In the genomic region with DNA sequence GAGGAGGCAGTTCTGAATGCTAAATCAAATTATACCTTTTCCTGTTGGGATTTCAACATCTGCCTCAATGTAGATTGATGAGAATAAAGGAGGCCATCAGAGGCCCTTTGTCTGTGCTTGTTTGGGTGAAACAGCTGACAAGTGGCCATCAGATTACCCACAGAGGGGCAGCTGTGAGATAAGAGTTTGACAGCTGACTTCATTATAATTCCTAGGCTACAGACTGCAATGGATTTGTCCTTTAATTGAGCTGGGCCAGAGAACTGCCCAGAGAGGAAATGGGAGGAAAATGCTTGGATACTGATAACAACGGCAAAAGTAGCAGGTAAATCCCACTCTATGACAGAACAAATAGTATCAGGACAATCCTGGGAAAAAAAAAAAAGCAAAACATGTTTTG, we compare ENCODE assay signal across 19 cellular contexts.
A peak's percentile ranks its signal among the peaks of the same experiment; 100 is the strongest.
DNase-seq lines count a peak whose midpoint lies in the region; ATAC-seq and TF ChIP-seq lines count a peak whose summit lies in the region.
"Had no signal": no experiment of that assay in that cellular context is flagged by ENCODE, and none has a peak within 500 bp of the region (broad histone marks: within the 10 kb centered on the region; RNA-seq: fewer than 3 reads in every experiment).

No MANE protein-coding gene starts in this region.

- H3K27ac Mint-ChIP-seq in brain = peak overlapping the region in 3 of 5 experiments; percentile 58 to 86 (median 81)
- H3K27ac Mint-ChIP-seq in stimulated activated effector memory CD8-positive, alpha-beta T cell treated with anti-CD3 and anti-CD28 coated beads, Interleukin-12 subunit alpha, Interleukin-12 subunit beta, amount 100 ng/mL, for 72 hours = no peak overlapping the region
- H3K27ac Mint-ChIP-seq: activated CD4-positive, alpha-beta T cell treated with anti-CD3 and anti-CD28 coated beads, Interleukin-2, amount 10 ng/mL, durations not matched to agents 24 days and 14 days; natural killer cell treated with Interleukin-12 subunit alpha and Interleukin-12 subunit beta and Interleukin-15 and Interleukin-18, amount 100 ng/mL, for 72 hours; T-helper 17 cell had no signal

- TF ChIP-seq CTCF in brain (conservative IDR thresholded peaks at IDR 0.05) = no peak
- TF ChIP-seq CTCF in A673 (conservative IDR thresholded peaks at IDR 0.05; ENCODE audit: low read depth, low read length) = no peak
- no peak for TF ChIP-seq CTCF in foreskin keratinocyte (conservative IDR thresholded peaks at IDR 0.05)

- H3K4me1 ChIP-seq in A673 (ENCODE audit: insufficient read depth, low read length, poor library complexity, severe bottlenecking) (no peaks in the 10 kb centered on the region), foreskin keratinocyte (no peaks in the 10 kb centered on the region)
- H3K4me1 ChIP-seq: BLaER1, heart right ventricle, left lung, right atrium auricular region, transverse colon had no signal

- H3K27me3 ChIP-seq in H7 (ENCODE audit: control insufficient read depth, insufficient read depth, low read length) (no peaks in the 10 kb centered on the region), A673 (replicated peaks; ENCODE audit: insufficient read depth, low read depth, low read length, poor library complexity) (no peaks in the 10 kb centered on the region), foreskin keratinocyte (no peaks in the 10 kb centered on the region)
- H3K27me3 ChIP-seq: BLaER1, heart right ventricle, left lung, right atrium auricular region, transverse colon had no signal

- H3K36me3 ChIP-seq in H7 (replicated peaks; ENCODE audit: control insufficient read depth, insufficient read depth, low read length) = no peaks in the 10 kb centered on the region
- H3K36me3 ChIP-seq in A673 (ENCODE audit: insufficient read depth, low read length, poor library complexity, severe bottlenecking) = no peaks in the 10 kb centered on the region
- H3K36me3 ChIP-seq: BLaER1, heart right ventricle, left lung, right atrium auricular region, transverse colon had no signal

- peaks cover 2 to 14% (median 9%) of the 10 kb centered on the region in 5 experiments for H3K9me3 Mint-ChIP-seq in brain
- H3K9me3 Mint-ChIP-seq in stimulated activated effector memory CD8-positive, alpha-beta T cell treated with anti-CD3 and anti-CD28 coated beads, Interleukin-12 subunit alpha, Interleukin-12 subunit beta, amount 100 ng/mL, for 72 hours = peaks cover 8% of the 10 kb centered on the region
- H3K9me3 Mint-ChIP-seq: activated CD4-positive, alpha-beta T cell treated with anti-CD3 and anti-CD28 coated beads, Interleukin-2, amount 10 ng/mL, durations not matched to agents 24 days and 14 days had no signal

- no peaks in the 10 kb centered on the region for H3K9me3 ChIP-seq in A673 (ENCODE audit: low read depth, low read length, poor library complexity, severe bottlenecking)
- H3K9me3 ChIP-seq: BLaER1, transverse colon had no signal

- H3K4me3 Mint-ChIP-seq in brain = peak overlapping the region in 1 of 5 experiments; percentile 10
- no peak overlapping the region for H3K4me3 Mint-ChIP-seq in stimulated activated effector memory CD8-positive, alpha-beta T cell treated with anti-CD3 and anti-CD28 coated beads, Interleukin-12 subunit alpha, Interleukin-12 subunit beta, amount 100 ng/mL, for 72 hours
- H3K4me3 Mint-ChIP-seq: activated CD4-positive, alpha-beta T cell treated with anti-CD3 and anti-CD28 coated beads, Interleukin-2, amount 10 ng/mL, durations not matched to agents 24 days and 14 days; natural killer cell treated with Interleukin-12 subunit alpha and Interleukin-12 subunit beta and Interleukin-15 and Interleukin-18, amount 100 ng/mL, for 72 hours; T-helper 17 cell had no signal

- CTCF ChIA-PET in A673 (lab: Charles Lee) = interaction anchor here (0.6 kb wide), 1 partner anchor 1140 kb away, joined by 6 read pairs; no protein-coding TSS in a partner anchor

- no peak for ATAC-seq in foreskin keratinocyte
- no peak for ATAC-seq in stimulated activated effector memory CD8-positive, alpha-beta T cell treated with anti-CD3 and anti-CD28 coated beads, Interleukin-12 subunit alpha, Interleukin-12 subunit beta, amount 100 ng/mL, for 72 hours
- ATAC-seq: GM12878; heart right ventricle; left lung; natural killer cell treated with Interleukin-12 subunit alpha and Interleukin-12 subunit beta and Interleukin-15 and Interleukin-18, amount 100 ng/mL, for 72 hours; T-helper 17 cell had no signal

- peak; percentile 24 for DNase-seq in H7
- peak; percentile 83 for DNase-seq in NCI-H345 (lab: John Stamatoyannopoulos, UW)
- DNase-seq in midbrain (lab: John Stamatoyannopoulos, UW) = peak; percentile 32
- no peak for DNase-seq in A673 (ENCODE audit: low spot score)
- DNase-seq in foreskin keratinocyte = no peak
- no peak for DNase-seq in T-helper 2 cell
- no peak for DNase-seq in stimulated activated effector memory CD8-positive, alpha-beta T cell treated with anti-CD3 and anti-CD28 coated beads, Interleukin-12 subunit alpha, Interleukin-12 subunit beta, amount 100 ng/mL, for 72 hours (ENCODE audit: low spot score in 2 of 2)
- DNase-seq: activated CD4-positive, alpha-beta T cell treated with anti-CD3 and anti-CD28 coated beads, Interleukin-2, amount 10 ng/mL, durations not matched to agents 24 days and 14 days; activated T-cell treated with anti-CD3 and anti-CD28 coated beads, Interleukin-2, amount 50 U/mL, for 48 hours; heart right ventricle; left lung; stimulated activated CD4-positive, alpha-beta T cell treated with anti-CD3 and anti-CD28 coated beads, Interleukin-4, amount 100 ng/mL, for 24 hours; T-helper 17 cell; transverse colon had no signal

- POLR2A ChIA-PET in A673 (lab: Charles Lee; ENCODE audit: low non-redundant PET) = no interaction called here

- intact Hi-C loops in A673 (cut with micrococcal nuclease; ENCODE audit: unreplicated experiment) = no loop called here

- H3K27me3 Mint-ChIP-seq in brain = no peaks in the 10 kb centered on the region
- H3K27me3 Mint-ChIP-seq: activated CD4-positive, alpha-beta T cell treated with anti-CD3 and anti-CD28 coated beads, Interleukin-2, amount 10 ng/mL, durations not matched to agents 24 days and 14 days; natural killer cell treated with Interleukin-12 subunit alpha and Interleukin-12 subunit beta and Interleukin-15 and Interleukin-18, amount 100 ng/mL, for 72 hours; T-helper 17 cell had no signal

- peaks cover 14% of the 10 kb centered on the region for H3K36me3 Mint-ChIP-seq in brain
- no peaks in the 10 kb centered on the region for H3K36me3 Mint-ChIP-seq in stimulated activated effector memory CD8-positive, alpha-beta T cell treated with anti-CD3 and anti-CD28 coated beads, Interleukin-12 subunit alpha, Interleukin-12 subunit beta, amount 100 ng/mL, for 72 hours

- H3K27ac ChIP-seq in A673 (ENCODE audit: low read depth, low read length, poor library complexity, severe bottlenecking) (no peak overlapping the region), foreskin keratinocyte (no peak overlapping the region)
- H3K27ac ChIP-seq: BLaER1, heart right ventricle, left lung, right atrium auricular region, transverse colon had no signal

- H3K4me1 Mint-ChIP-seq in brain = peaks cover 24% of the 10 kb centered on the region
- no peaks in the 10 kb centered on the region for H3K4me1 Mint-ChIP-seq in stimulated activated effector memory CD8-positive, alpha-beta T cell treated with anti-CD3 and anti-CD28 coated beads, Interleukin-12 subunit alpha, Interleukin-12 subunit beta, amount 100 ng/mL, for 72 hours
- H3K4me1 Mint-ChIP-seq: activated CD4-positive, alpha-beta T cell treated with anti-CD3 and anti-CD28 coated beads, Interleukin-2, amount 10 ng/mL, durations not matched to agents 24 days and 14 days; T-helper 17 cell had no signal

- H3K4me3 ChIP-seq in H7 (ENCODE audit: insufficient read depth, low read depth, low read length) (no peak overlapping the region), A673 (ENCODE audit: low read depth, low read length, poor library complexity, severe bottlenecking) (no peak overlapping the region)
- H3K4me3 ChIP-seq: BLaER1, GM12878, heart right ventricle, left lung, right atrium auricular region, transverse colon had no signal

- no TSS peak for BruUV-seq in A673 (replicated peaks; lab: Mats Ljungman, UMichigan)

Comparison
In these comparisons a context has a peak if more than half of its experiments do, and no peak if none do; other contexts are left out.
1. DNase-seq: peak in H7 (single experiment), NCI-H345 (single experiment) and midbrain (single experiment); none in A673 (single experiment), foreskin keratinocyte (0 of 2), T-helper 2 cell (0 of 5) and stimulated activated effector memory CD8-positive, alpha-beta T cell treated with anti-CD3 and anti-CD28 coated beads, Interleukin-12 subunit alpha, Interleukin-12 subunit beta, amount 100 ng/mL, for 72 hours (0 of 2).